In the genomic region with DNA sequence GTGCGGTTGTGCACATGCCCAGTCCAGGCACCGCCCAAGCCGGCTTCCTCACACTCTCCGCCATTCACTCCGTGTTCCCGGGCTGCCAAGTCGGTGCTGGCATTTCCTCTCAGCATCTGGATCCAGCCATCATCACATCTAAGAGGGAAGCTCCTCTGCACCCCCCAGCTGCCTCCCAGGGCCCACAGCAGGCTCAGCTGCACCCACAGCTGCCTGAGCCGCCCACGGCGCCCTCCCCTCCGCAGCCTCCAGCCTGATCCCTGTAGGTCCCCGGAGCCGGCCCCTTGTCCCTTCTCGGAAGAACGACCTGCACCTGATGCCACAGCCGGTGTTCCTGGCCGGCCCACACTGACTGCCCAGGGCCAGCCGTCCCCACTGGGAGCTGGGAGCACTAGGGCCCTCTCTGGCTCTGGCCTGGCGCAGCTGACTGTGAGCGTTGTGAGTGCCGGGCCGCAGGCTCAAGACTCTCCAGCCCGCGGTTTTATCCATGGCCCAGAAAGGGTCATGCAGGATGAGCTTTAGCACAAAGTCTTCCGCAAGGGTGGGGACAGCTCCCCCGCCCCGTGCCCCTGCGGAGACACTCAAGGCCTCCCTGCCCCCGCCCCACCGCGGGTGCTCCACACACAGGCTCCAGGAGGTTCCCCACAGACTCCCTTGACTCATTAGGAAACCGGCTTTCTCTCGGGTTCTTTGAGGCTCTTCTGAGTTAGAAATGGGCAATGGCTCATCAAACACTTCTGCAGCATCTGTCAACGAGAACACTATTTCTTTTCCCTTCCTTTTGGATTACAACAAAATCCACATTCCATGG, we compare ENCODE assay signal across 28 cellular contexts. TPM values are rescaled to one million over a fixed set of nuclear protein-coding genes. Genes with fewer than 3 reads are reported as not detected.
DNase-seq lines count a peak whose midpoint lies in the region; ATAC-seq, FAIRE-seq and TF ChIP-seq lines count a peak whose summit lies in the region.
"Had no signal": no experiment of that assay in that cellular context is flagged by ENCODE, and none has a peak within 500 bp of the region (broad histone marks: within the 10 kb centered on the region; RNA-seq: fewer than 3 reads in every experiment).

No MANE protein-coding gene starts in this region.

- H3K4me1 Mint-ChIP-seq in brain (peaks cover 8% of the 10 kb centered on the region), nephron (peaks cover 28% of the 10 kb centered on the region), type B pancreatic cell (ENCODE audit: unreplicated experiment) (peaks cover 5% of the 10 kb centered on the region)
- H3K4me1 Mint-ChIP-seq: CD4-positive, alpha-beta memory T cell; immature natural killer cell had no signal

- POLR2A ChIA-PET in HepG2 (lab: Yijun Ruan, JAX) = no interaction called here

- H3K79me2 ChIP-seq in HepG2 (ENCODE audit: insufficient read depth, low read length) = no peaks in the 10 kb centered on the region

- H3K27ac ChIP-seq in right lobe of liver = no peak overlapping the region
- no peak overlapping the region for H3K27ac ChIP-seq in HepG2 (ENCODE audit: extremely low read length, insufficient read depth, low read length)
- H3K27ac ChIP-seq: colonic mucosa, heart right ventricle, thoracic aorta, VCaP had no signal

- H3K4me1 ChIP-seq in right lobe of liver = no peaks in the 10 kb centered on the region
- H3K4me1 ChIP-seq in HepG2 (ENCODE audit: insufficient read depth, low read length) = no peaks in the 10 kb centered on the region
- H3K4me1 ChIP-seq: colonic mucosa, heart right ventricle had no signal

- intact Hi-C loops in right lobe of liver (cut with DNase I) (no loop called here), HepG2 (cut with micrococcal nuclease; ENCODE audit: unreplicated experiment) (no loop called here)

- H2AFZ ChIP-seq in HepG2 (ENCODE audit: low read length) = no peak overlapping the region

- H3K27me3 Mint-ChIP-seq in brain = peaks cover 2% of the 10 kb centered on the region
- peaks cover 1% of the 10 kb centered on the region for H3K27me3 Mint-ChIP-seq in nephron (ENCODE audit: low read depth)
- H3K27me3 Mint-ChIP-seq in type B pancreatic cell = no peaks in the 10 kb centered on the region
- H3K27me3 Mint-ChIP-seq: CD4-positive, alpha-beta memory T cell; progenitor cell of endocrine pancreas had no signal

- no TSS peak for BruUV-seq in HepG2 (replicated peaks; lab: Mats Ljungman, UMichigan)

- 76% methylated on average over 12 of the region's 34 CpGs for WGBS in right lobe of liver (ENCODE audit: insufficient coverage, low coverage, low lambda C conversion rate, missing lambda C conversion rate)
- 51% methylated on average over 19 of the region's 34 CpGs for WGBS in HepG2 (ENCODE audit: low lambda C conversion rate)

- H3K9me3 Mint-ChIP-seq in brain (peaks cover 0 to 3% (median 0%) of the 10 kb centered on the region in 5 experiments), nephron (no peaks in the 10 kb centered on the region), type B pancreatic cell (no peaks in the 10 kb centered on the region)
- H3K9me3 Mint-ChIP-seq: activated CD4-positive, alpha-beta memory T cell treated with anti-CD3 and anti-CD28 coated beads for 36 hours had no signal

- DNase-seq in right lobe of liver (peak in 2 of 3 donors; percentile 19 to 41), HepG2 (ENCODE audit: low spot score) (no peak), type B pancreatic cell (ENCODE audit: extremely low spot score, unreplicated experiment) (no peak), NCI-H1092 (lab: John Stamatoyannopoulos, UW) (no peak)
- DNase-seq: ACHN; activated CD4-positive, alpha-beta memory T cell treated with anti-CD3 and anti-CD28 coated beads for 36 hours; activated T-cell treated with anti-CD3 and anti-CD28 coated beads, Interleukin-2, amount 50 U/mL, for 1 hour; CD4-positive, alpha-beta memory T cell; colonic mucosa; heart right ventricle; immature natural killer cell; mammary epithelial cell; naive B cell; NCI-H1417 treated with DMSO at 0.1 percent for 48 hours; NCI-H748 treated with DMSO at 0.1 percent for 48 hours; OCI-M1; stimulated activated CD4-positive, alpha-beta T cell treated with anti-CD3 and anti-CD28 coated beads, Interleukin-12 subunit alpha, Interleukin-12 subunit beta, amount 100 ng/mL, for 4 hours had no signal

- H3K9ac ChIP-seq in HepG2 (ENCODE audit: insufficient read depth, low read depth, low read length) = no peak overlapping the region

- no peak overlapping the region for H3K4me3 ChIP-seq in right lobe of liver
- H3K4me3 ChIP-seq in HepG2 (replicated peaks in 1 of 3; ENCODE audit: insufficient read depth in 1 of 3, low read depth in 2 of 3, low read length in 3 of 3) = no peak overlapping the region
- H3K4me3 ChIP-seq: colonic mucosa, heart right ventricle, thoracic aorta had no signal

- no peak for TF ChIP-seq RAD21 in HepG2 (CRISPR knock-in tag; IDR thresholded peaks at IDR 0.05)

- H3K27me3 ChIP-seq in right lobe of liver = no peaks in the 10 kb centered on the region
- H3K27me3 ChIP-seq in HepG2 (ENCODE audit: control insufficient read depth in 1 of 2, insufficient read depth in 2 of 2, low read length in 2 of 2) = peaks cover 1 to 14% of the 10 kb centered on the region in 2 experiments; a peak in 3 of 5 replicates
- H3K27me3 ChIP-seq: colonic mucosa had no signal

- H3K36me3 Mint-ChIP-seq in brain (no peaks in the 10 kb centered on the region), nephron (ENCODE audit: low read depth) (no peaks in the 10 kb centered on the region), type B pancreatic cell (no peaks in the 10 kb centered on the region)
- H3K36me3 Mint-ChIP-seq: activated CD4-positive, alpha-beta memory T cell treated with anti-CD3 and anti-CD28 coated beads for 36 hours; CD4-positive, alpha-beta memory T cell; immature natural killer cell; naive B cell had no signal

- no peak for TF ChIP-seq CTCF in right lobe of liver (IDR thresholded peaks at IDR 0.05)
- TF ChIP-seq CTCF in HepG2 (CRISPR knock-in tag; IDR thresholded peaks at IDR 0.05) = no peak
- no peak for TF ChIP-seq CTCF in brain (conservative IDR thresholded peaks at IDR 0.05)
- no peak for TF ChIP-seq CTCF in nephron (IDR thresholded peaks at IDR 0.05; ENCODE audit: unreplicated experiment in 3 of 3)
- TF ChIP-seq CTCF in type B pancreatic cell (conservative IDR thresholded peaks at IDR 0.05) = no peak

- H4K20me1 ChIP-seq in HepG2 (ENCODE audit: insufficient read depth, low read length) = no peaks in the 10 kb centered on the region

- CTCF ChIA-PET in HepG2 (lab: Yijun Ruan, JAX; ENCODE audit: low intra/inter-chr PET ratio, low total read pairs) = no interaction called here

- in situ Hi-C loops in HepG2 (cut with HindIII; ENCODE audit: extremely low pct_ligation_motif_present, low pct_unique_long_range_greater_than_20kb) = no loop called here

- TF ChIP-seq POLR2A in right lobe of liver (IDR thresholded peaks at IDR 0.05) (no peak), HepG2 (IDR thresholded peaks at IDR 0.05; ENCODE audit: insufficient read depth in 1 of 2, low read depth in 2 of 2, low read length in 2 of 2) (no peak)

- FAIRE-seq in HepG2 (lab: Jason Lieb, UNC) = no peak
- FAIRE-seq: endometrium, H54 had no signal

- H3K4me3 Mint-ChIP-seq in brain = no peak overlapping the region
- peak overlapping the region in 1 of 3 experiments; percentile 54 for H3K4me3 Mint-ChIP-seq in nephron
- no peak overlapping the region for H3K4me3 Mint-ChIP-seq in type B pancreatic cell
- H3K4me3 Mint-ChIP-seq: activated CD4-positive, alpha-beta memory T cell treated with anti-CD3 and anti-CD28 coated beads for 36 hours; CD4-positive, alpha-beta memory T cell; immature natural killer cell; naive B cell; T-helper 17 cell had no signal

- no peak overlapping the region for H3K4me2 ChIP-seq in HepG2 (ENCODE audit: low read depth, low read length)

- ATAC-seq in right lobe of liver (peak in 1 of 4 donors; percentile 23), HepG2 (no peak), GM18870 (IDR thresholded peaks at IDR 0.05; ENCODE audit: unreplicated experiment) (no peak), GM19328 (IDR thresholded peaks at IDR 0.05; ENCODE audit: unreplicated experiment) (no peak)
- ATAC-seq: T-helper 17 cell had no signal

- H3K9me3 ChIP-seq in right lobe of liver = no peaks in the 10 kb centered on the region
- no peaks in the 10 kb centered on the region for H3K9me3 ChIP-seq in HepG2 (ENCODE audit: low read length)
- H3K9me3 ChIP-seq: colonic mucosa, thoracic aorta had no signal

- H3K27ac Mint-ChIP-seq in brain (peak overlapping the region in 3 of 5 experiments; percentile 1 to 76 (median 52)), nephron (peak overlapping the region; percentile 87 to 96 (median 91)), type B pancreatic cell (peak overlapping the region; percentile 49)
- H3K27ac Mint-ChIP-seq: activated CD4-positive, alpha-beta memory T cell treated with anti-CD3 and anti-CD28 coated beads for 36 hours; CD4-positive, alpha-beta memory T cell; immature natural killer cell; progenitor cell of endocrine pancreas; T-helper 17 cell had no signal

- TF ChIP-seq EP300 in HepG2 (IDR thresholded peaks at IDR 0.05; ENCODE audit: low read depth in 2 of 2, low read length in 2 of 2) = no peak
- TF ChIP-seq EP300 in HepG2 (CRISPR knock-in tag; IDR thresholded peaks at IDR 0.05; ENCODE audit: borderline replicate concordance) = no peak

- H3K36me3 ChIP-seq in right lobe of liver (no peaks in the 10 kb centered on the region), HepG2 (replicated peaks in 1 of 2; ENCODE audit: control insufficient read depth in 1 of 2, insufficient read depth in 2 of 2, low read length in 2 of 2) (no peaks in the 10 kb centered on the region)
- H3K36me3 ChIP-seq: colonic mucosa, heart right ventricle, thoracic aorta had no signal

RNA-seq across cellular contexts. Expression of a gene that starts 31.3 kb away (rescaled TPM):
- total RNA-seq in right lobe of liver (under 1 TPM; 0.16 to 0.67 (median 0.32) TPM), HepG2 (2016; rRNA removed; fragmentation: Illumina TruSeq; extraction: Trizol) (0.74 and 0.84 TPM in 2 replicates), type B pancreatic cell (ENCODE audit: low replicate concordance) (2.9 and 10.9 TPM in 2 replicates)
- not detected in 2 replicates for total RNA-seq in HepG2 (2016; cell fraction: cytosol; rRNA removed; fragmentation: Illumina TruSeq; extraction: Trizol; ENCODE audit: low read depth)
- 0.87 and 1.1 TPM in 2 replicates for total RNA-seq in HepG2 (2016; cell fraction: insoluble cytoplasmic fraction; rRNA removed; fragmentation: Illumina TruSeq; extraction: Trizol)
- total RNA-seq in HepG2 (2016; cell fraction: membrane; rRNA removed; fragmentation: Illumina TruSeq; extraction: Trizol) = 0.21 and 0.34 TPM in 2 replicates
- total RNA-seq in HepG2 (2016; cell fraction: nucleus; rRNA removed; fragmentation: Illumina TruSeq; extraction: Trizol) = 0.53 and 1.3 TPM in 2 replicates
- polyA plus RNA-seq in HepG2 (2011; rRNA removed) (0.10 and 0.24 TPM in 2 replicates), brain (ENCODE audit: insufficient read depth, low read depth, low replicate concordance) (1.3 TPM)
- polyA plus RNA-seq in HepG2 (2011; cell fraction: cytosol; rRNA removed) = 0.13 and 0.19 TPM in 2 replicates
- 0.05 and 0.27 TPM in 2 replicates for polyA plus RNA-seq in HepG2 (2011; cell fraction: nucleus; rRNA removed)
- 0.12 and 0.16 TPM in 2 replicates for polyA plus RNA-seq in HepG2 (2012)
- 0.18 and 0.26 TPM in 2 replicates for polyA plus RNA-seq in HepG2 (2016; cell fraction: cytosol; fragmentation: Illumina TruSeq; extraction: Trizol; ENCODE audit: low read depth)
- 0.86 and 1.2 TPM in 2 replicates for polyA plus RNA-seq in HepG2 (2016; cell fraction: insoluble cytoplasmic fraction; fragmentation: Illumina TruSeq; extraction: Trizol; ENCODE audit: low read depth)
- 0.33 and 0.34 TPM in 2 replicates for polyA plus RNA-seq in HepG2 (2016; cell fraction: membrane; fragmentation: Illumina TruSeq; extraction: Trizol; ENCODE audit: low read depth)
- polyA plus RNA-seq in HepG2 (2016; cell fraction: nucleus; fragmentation: Illumina TruSeq; extraction: Trizol; ENCODE audit: insufficient read depth, low read depth) = 0.60 and 0.65 TPM in 2 replicates
- 0.06 TPM in 1 of 2 replicates, not detected in the other for polyA minus RNA-seq in HepG2 (2011; rRNA and poly(A)+ RNA removed; ENCODE audit: low replicate concordance)
- not detected in 2 replicates for polyA minus RNA-seq in HepG2 (2011; cell fraction: cytosol; rRNA and poly(A)+ RNA removed)
- 0.26 TPM in 1 of 2 replicates, not detected in the other for polyA minus RNA-seq in HepG2 (2011; cell fraction: nucleus; rRNA and poly(A)+ RNA removed)
- total RNA-seq: CD4-positive, alpha-beta memory T cell; SK-MEL-5; T-helper 17 cell; thoracic aorta had no signal
- polyA plus RNA-seq: CD4-positive, alpha-beta memory T cell; immature natural killer cell; mammary epithelial cell had no signal

Comparison
In these comparisons a context has a peak if more than half of its experiments do, and no peak if none do; other contexts are left out.
1. DNase-seq: peak in right lobe of liver (2 of 3); none in HepG2 (single experiment), type B pancreatic cell (single experiment) and NCI-H1092 (single experiment).
2. Peak in every context shown above with its lines, with median percentiles within 50 percentile points of each other: H3K27ac Mint-ChIP-seq.